In the genomic region with DNA sequence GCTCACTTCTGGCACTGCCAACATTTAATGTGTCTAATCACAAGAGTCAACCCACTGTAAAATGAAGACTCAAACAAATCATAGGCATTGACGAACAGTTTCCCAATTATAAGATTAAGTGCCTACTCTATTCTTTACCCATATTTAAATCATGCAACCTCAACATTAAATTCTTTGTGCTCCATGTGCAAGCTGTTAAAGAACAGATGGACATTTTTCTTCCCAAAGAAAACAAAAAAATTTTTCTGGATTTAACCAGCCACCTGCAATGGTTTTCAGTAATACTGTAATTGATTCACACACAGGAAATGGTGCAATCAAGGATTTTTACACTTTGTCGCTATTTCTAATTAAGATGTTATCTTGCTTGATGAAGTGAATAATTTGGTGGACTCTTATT, we compare ENCODE assay signal across 1 cellular context.
TF ChIP-seq lines count a peak whose summit lies in the region.

No MANE protein-coding gene starts in this region.

TF ChIP-seq in HepG2, 621 proteins besides CTCF, POLR2A, EP300 and RAD21:
- TF ChIP-seq ZNF768 (CRISPR knock-in tag; IDR thresholded peaks at IDR 0.05) (no peak), RBFOX2 (IDR thresholded peaks at IDR 0.05; ENCODE audit: low read depth, low read length) (peak; percentile 64; the same call in 1 of the 2 replicates), AHR (CRISPR knock-in tag; IDR thresholded peaks at IDR 0.05) (no peak), AGO2 (optimal IDR thresholded peaks at IDR 0.05; ENCODE audit: low read depth, low read length) (peak; percentile 39), FOXC1 (CRISPR knock-in tag; IDR thresholded peaks at IDR 0.05; ENCODE audit: borderline replicate concordance) (no peak)
